19 cellular contexts compared by ENCODE assay signal in genomic region chr9:99235069-99235468, GRCh38.
"Had no signal": no experiment of that assay in that cellular context is flagged by ENCODE, and none has a peak within 500 bp of the region (broad histone marks: within the 10 kb centered on the region; RNA-seq: fewer than 3 reads in every experiment).

No MANE protein-coding gene starts in this region.

- H3K9me3 ChIP-seq: ascending aorta, colonic mucosa, mucosa of descending colon, prostate gland, tibial artery had no signal

- H3K27me3 ChIP-seq: ascending aorta, colonic mucosa, tibial artery had no signal

- H3K4me1 ChIP-seq: ascending aorta, colonic mucosa, prostate gland, tibial artery had no signal

- DNase-seq: activated CD8-positive, alpha-beta T cell treated with anti-CD3 and anti-CD28 coated beads for 36 hours; activated effector memory CD4-positive, alpha-beta T cell treated with Interleukin-2 at 50 U/mL for 16 hours; activated naive CD4-positive, alpha-beta T cell treated with anti-CD3 and anti-CD28 coated beads, Interleukin-2, amount 10 ng/mL, durations not matched to agents 7 days and 5 days; activated T-cell treated with anti-CD3 and anti-CD28 coated beads, Interleukin-2, amount 50 U/mL, for 24 hours; colonic mucosa; foreskin melanocyte; head of caudate nucleus; immature natural killer cell; mesenchymal stem cell; mucosa of descending colon; naive thymus-derived CD4-positive, alpha-beta T cell; right cardiac atrium; small intestine; stimulated activated CD4-positive, alpha-beta T cell treated with anti-CD3 and anti-CD28 coated beads, Interleukin-15, amount 100 ng/mL, for 24 hours; stimulated activated CD4-positive, alpha-beta T cell treated with anti-CD3 and anti-CD28 coated beads, Interleukin-2, amount 100 ng/mL, for 48 hours; T1000; tibial artery had no signal

- FAIRE-seq: small intestine had no signal

- H3K27ac ChIP-seq: ascending aorta, colonic mucosa, prostate gland, tibial artery had no signal

- ATAC-seq: right cardiac atrium had no signal

- H3K4me3 ChIP-seq: ascending aorta, colonic mucosa, mucosa of descending colon, prostate gland, tibial artery had no signal

- H3K36me3 ChIP-seq: prostate gland had no signal
